ENCODE assay signal across 27 cellular contexts in genomic region chr9:754150-754931, GRCh38.
A peak's percentile ranks its signal among the peaks of the same experiment; 100 is the strongest.
DNase-seq lines count a peak whose midpoint lies in the region; ATAC-seq and TF ChIP-seq lines count a peak whose summit lies in the region.
"Had no signal": no experiment of that assay in that cellular context is flagged by ENCODE, and none has a peak within 500 bp of the region (broad histone marks: within the 10 kb centered on the region; RNA-seq: fewer than 3 reads in every experiment).

No MANE protein-coding gene starts in this region.

- H3K4me3 ChIP-seq in SK-N-SH (ENCODE audit: low read depth in 2 of 2, low read length in 1 of 2) (no peak overlapping the region), choroid plexus epithelial cell (ENCODE audit: low read depth, low read length) (no peak overlapping the region)
- H3K4me3 ChIP-seq: GM23338, MG63, upper lobe of left lung had no signal

- H3K36me3 ChIP-seq in SK-N-SH (replicated peaks in 1 of 2; ENCODE audit: control insufficient read depth in 1 of 2, insufficient read depth in 2 of 2, low read length in 1 of 2) = no peaks in the 10 kb centered on the region
- H3K36me3 ChIP-seq: upper lobe of left lung had no signal

- H4K20me1 ChIP-seq in SK-N-SH (ENCODE audit: insufficient read depth) = no peaks in the 10 kb centered on the region

- H3K4me2 ChIP-seq in SK-N-SH = no peak overlapping the region
- H3K4me2 ChIP-seq: GM23338 had no signal

- no peak overlapping the region for H3K27ac ChIP-seq in SK-N-SH (ENCODE audit: low read depth in 2 of 2, low read length in 1 of 2)
- H3K27ac ChIP-seq: upper lobe of left lung had no signal

- H3K27me3 Mint-ChIP-seq in nephron progenitor cell (ENCODE audit: low read depth, poor library complexity) = no peaks in the 10 kb centered on the region
- H3K27me3 Mint-ChIP-seq: activated naive CD8-positive, alpha-beta T cell; central memory CD8-positive, alpha-beta T cell; progenitor cell of endocrine pancreas had no signal

- H3K4me1 Mint-ChIP-seq in nephron progenitor cell = peaks cover 52% of the 10 kb centered on the region
- H3K4me1 Mint-ChIP-seq in stimulated activated effector memory CD8-positive, alpha-beta T cell treated with anti-CD3 and anti-CD28 coated beads, Interleukin-12 subunit alpha, Interleukin-12 subunit beta, amount 100 ng/mL, for 72 hours = peaks cover 24% of the 10 kb centered on the region

- peak overlapping the region; percentile 68 for H3K27ac Mint-ChIP-seq in nephron progenitor cell
- no peak overlapping the region for H3K27ac Mint-ChIP-seq in stimulated activated effector memory CD8-positive, alpha-beta T cell treated with anti-CD3 and anti-CD28 coated beads, Interleukin-12 subunit alpha, Interleukin-12 subunit beta, amount 100 ng/mL, for 72 hours
- H3K27ac Mint-ChIP-seq: activated naive CD8-positive, alpha-beta T cell; activated T-helper 2 cell treated with anti-CD3 and anti-CD28 coated beads, Interferon-gamma antibody, Interleukin-2, Interleukin-4, amounts not matched to agents 10 μg/mL and 5 μg/mL and 100 μg/mL, durations not matched to agents 14 hours and 24 hours and 36 hours; CD8-positive, alpha-beta memory T cell; GM23338; IgD-negative memory B cell; progenitor cell of endocrine pancreas; WTC11 had no signal

- DNase-seq in SK-N-SH (no peak), M059J (ENCODE audit: low read depth) (peak; percentile 44), choroid plexus epithelial cell (ENCODE audit: low read depth) (peak; percentile 24), nephron progenitor cell (no peak), kidney tubule cell (ENCODE audit: low spot score) (no peak), NCI-H524 (lab: John Stamatoyannopoulos, UW) (no peak)
- DNase-seq in stimulated activated effector memory CD8-positive, alpha-beta T cell treated with anti-CD3 and anti-CD28 coated beads, Interleukin-12 subunit alpha, Interleukin-12 subunit beta, amount 100 ng/mL, for 72 hours (ENCODE audit: low spot score in 2 of 2) = no peak
- DNase-seq: AML-193; CD8-positive, alpha-beta memory T cell; DMS53; GF-D8; MG63; NCI-H1694; NCI-H2171; NCI-H510A treated with DMSO at 0.1 percent for 48 hours; small intestine; stimulated activated CD4-positive, alpha-beta T cell treated with anti-CD3 and anti-CD28 coated beads, Interleukin-1b, Interleukin-23, amount 100 ng/mL, for 48 hours; T-helper 2 cell; upper lobe of left lung had no signal

- no peaks in the 10 kb centered on the region for H3K79me2 ChIP-seq in SK-N-SH (ENCODE audit: insufficient read depth)

- H3K9me2 ChIP-seq in SK-N-SH = no peaks in the 10 kb centered on the region

- H3K4me3 Mint-ChIP-seq in nephron progenitor cell = no peak overlapping the region
- no peak overlapping the region for H3K4me3 Mint-ChIP-seq in stimulated activated effector memory CD8-positive, alpha-beta T cell treated with anti-CD3 and anti-CD28 coated beads, Interleukin-12 subunit alpha, Interleukin-12 subunit beta, amount 100 ng/mL, for 72 hours
- H3K4me3 Mint-ChIP-seq: activated naive CD8-positive, alpha-beta T cell; CD8-positive, alpha-beta memory T cell; central memory CD8-positive, alpha-beta T cell; GM23338; IgD-negative memory B cell; WTC11 had no signal

- H3K36me3 Mint-ChIP-seq in nephron progenitor cell (ENCODE audit: low read depth) = peaks cover 29% of the 10 kb centered on the region
- no peaks in the 10 kb centered on the region for H3K36me3 Mint-ChIP-seq in stimulated activated effector memory CD8-positive, alpha-beta T cell treated with anti-CD3 and anti-CD28 coated beads, Interleukin-12 subunit alpha, Interleukin-12 subunit beta, amount 100 ng/mL, for 72 hours
- H3K36me3 Mint-ChIP-seq: activated naive CD8-positive, alpha-beta T cell; CD8-positive, alpha-beta memory T cell; WTC11 had no signal

- TF ChIP-seq CTCF in SK-N-SH (IDR thresholded peaks at IDR 0.05) (peak; percentile 15), choroid plexus epithelial cell (conservative IDR thresholded peaks at IDR 0.05; ENCODE audit: low read depth, low read length) (peak; percentile 16), nephron progenitor cell (IDR thresholded peaks at IDR 0.05) (no peak)

- H3K9me3 ChIP-seq in SK-N-SH = no peaks in the 10 kb centered on the region
- H3K9me3 ChIP-seq: MG63, upper lobe of left lung had no signal

- H3F3A ChIP-seq in SK-N-SH (replicated peaks; ENCODE audit: insufficient read depth) = peaks cover 48% of the 10 kb centered on the region

- no peak for TF ChIP-seq RAD21 in SK-N-SH (IDR thresholded peaks at IDR 0.05; ENCODE audit: low read length)

- 21% methylated on average over 8 of the region's 9 CpGs for WGBS in SK-N-SH (ENCODE audit: low lambda C conversion rate)

- CTCF ChIA-PET in SK-N-SH (lab: Yijun Ruan, JAX) = no interaction called here

- ATAC-seq in SK-N-SH treated with all-trans-retinoic acid at 6 μM for 48 hours = no peak
- no peak for ATAC-seq in stimulated activated effector memory CD8-positive, alpha-beta T cell treated with anti-CD3 and anti-CD28 coated beads, Interleukin-12 subunit alpha, Interleukin-12 subunit beta, amount 100 ng/mL, for 72 hours
- ATAC-seq: GM23338, WTC11 had no signal

- no peak overlapping the region for H3K9ac ChIP-seq in SK-N-SH

- no peak for TF ChIP-seq EP300 in SK-N-SH (IDR thresholded peaks at IDR 0.05; ENCODE audit: borderline replicate concordance in 1 of 2, low read depth in 1 of 2, low read length in 1 of 2)

- H2AFZ ChIP-seq in SK-N-SH (ENCODE audit: low read depth) = no peak overlapping the region
- H2AFZ ChIP-seq: GM23338 had no signal

- peaks cover 0 to 16% of the 10 kb centered on the region in 2 experiments; a peak in 1 of 4 replicates for H3K4me1 ChIP-seq in SK-N-SH (ENCODE audit: control insufficient read depth in 1 of 2, insufficient read depth in 2 of 2, low read depth in 1 of 2, low read length in 1 of 2)

- POLR2A ChIA-PET in SK-N-SH (lab: Yijun Ruan, JAX) = no interaction called here

- H3K9me3 Mint-ChIP-seq in nephron progenitor cell = peaks cover 3% of the 10 kb centered on the region
- H3K9me3 Mint-ChIP-seq in stimulated activated effector memory CD8-positive, alpha-beta T cell treated with anti-CD3 and anti-CD28 coated beads, Interleukin-12 subunit alpha, Interleukin-12 subunit beta, amount 100 ng/mL, for 72 hours = no peaks in the 10 kb centered on the region
- H3K9me3 Mint-ChIP-seq: activated T-helper 2 cell treated with anti-CD3 and anti-CD28 coated beads, Interferon-gamma antibody, Interleukin-2, Interleukin-4, amounts not matched to agents 10 μg/mL and 5 μg/mL and 100 μg/mL, durations not matched to agents 14 hours and 24 hours and 36 hours; CD8-positive, alpha-beta memory T cell; central memory CD8-positive, alpha-beta T cell; GM23338; WTC11 had no signal

- H3K27me3 ChIP-seq in SK-N-SH (ENCODE audit: insufficient read depth) = peaks cover 12% of the 10 kb centered on the region; the same call in 1 of the 2 replicates
- H3K27me3 ChIP-seq: MG63, upper lobe of left lung had no signal

TF ChIP-seq in SK-N-SH, 30 proteins besides CTCF, POLR2A, EP300 and RAD21 (continues in another document):
- TF ChIP-seq USF1 (IDR thresholded peaks at IDR 0.05; ENCODE audit: borderline replicate concordance, low read depth) = no peak
- TF ChIP-seq EZH2phosphoT487 (IDR thresholded peaks at IDR 0.05; ENCODE audit: borderline replicate concordance, low read depth) = no peak
- TF ChIP-seq MEF2A (IDR thresholded peaks at IDR 0.05; ENCODE audit: borderline replicate concordance, low read depth) = no peak
- TF ChIP-seq GABPA (IDR thresholded peaks at IDR 0.05; ENCODE audit: low read depth) = no peak
- TF ChIP-seq NFIC (IDR thresholded peaks at IDR 0.05; ENCODE audit: borderline replicate concordance) = no peak
- no peak for TF ChIP-seq RFX5 (IDR thresholded peaks at IDR 0.05; ENCODE audit: low read length)
- no peak for TF ChIP-seq POLR2AphosphoS5 (IDR thresholded peaks at IDR 0.05; ENCODE audit: low read depth, low read length)
- TF ChIP-seq NRF1 (IDR thresholded peaks at IDR 0.05; ENCODE audit: low read depth, low read length) = no peak
- no peak for TF ChIP-seq FOSL2 (IDR thresholded peaks at IDR 0.05; ENCODE audit: borderline replicate concordance, low read depth)
- TF ChIP-seq JUND (IDR thresholded peaks at IDR 0.05) = no peak
- no peak for TF ChIP-seq FOXJ3 (CRISPR knock-in tag; IDR thresholded peaks at IDR 0.05)
- no peak for TF ChIP-seq ELF1 (IDR thresholded peaks at IDR 0.05)
- TF ChIP-seq FOXM1 (IDR thresholded peaks at IDR 0.05; ENCODE audit: low read depth) = no peak

TF ChIP-seq in SK-N-SH treated with all-trans-retinoic acid at 6 μM for 48 hours, 23 proteins besides CTCF, POLR2A, EP300 and RAD21 (continues in another document):
- TF ChIP-seq TCF4 (CRISPR knock-in tag; IDR thresholded peaks at IDR 0.05; ENCODE audit: borderline replicate concordance) (no peak), ZFP3 (CRISPR knock-in tag; IDR thresholded peaks at IDR 0.05) (no peak), PATZ1 (CRISPR knock-in tag; IDR thresholded peaks at IDR 0.05; ENCODE audit: borderline replicate concordance) (no peak), SNAI2 (CRISPR knock-in tag; IDR thresholded peaks at IDR 0.05) (no peak)

Comparison
In these comparisons a context has a peak if more than half of its experiments do, and no peak if none do; other contexts are left out.
1. DNase-seq: peak in M059J (single experiment) and choroid plexus epithelial cell (single experiment); none in SK-N-SH (single experiment), nephron progenitor cell (single experiment), stimulated activated effector memory CD8-positive, alpha-beta T cell treated with anti-CD3 and anti-CD28 coated beads, Interleukin-12 subunit alpha, Interleukin-12 subunit beta, amount 100 ng/mL, for 72 hours (0 of 2), kidney tubule cell (single experiment) and NCI-H524 (0 of 2).